ENCODE assay signal across 1 cellular context in the genomic region with DNA sequence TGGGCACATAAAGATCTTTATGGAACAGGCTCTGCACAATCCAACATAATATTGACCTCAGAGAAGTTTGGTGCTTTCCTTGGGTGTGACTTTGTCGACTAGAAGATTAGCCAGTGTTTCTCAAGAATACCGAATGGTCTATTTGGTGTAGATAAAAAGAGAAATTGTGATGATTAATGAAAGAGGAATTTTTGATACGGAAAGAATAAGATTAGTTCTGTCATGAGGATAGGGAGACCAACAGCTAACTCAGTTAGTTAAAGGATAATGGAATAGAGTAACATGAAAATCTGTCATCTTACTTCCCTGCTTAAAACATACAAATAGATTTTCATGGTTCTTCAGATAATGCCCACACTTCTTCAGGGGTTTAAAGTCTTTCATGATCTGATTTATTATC.
TF ChIP-seq lines count a peak whose summit lies in the region.

No MANE protein-coding gene starts in this region.

TF ChIP-seq in SK-N-SH, 30 proteins besides CTCF, POLR2A, EP300 and RAD21 (continued from another document):
- no peak for TF ChIP-seq EZH2phosphoT487 (IDR thresholded peaks at IDR 0.05; ENCODE audit: borderline replicate concordance, low read depth)
- no peak for TF ChIP-seq GATA2 (CRISPR knock-in tag; IDR thresholded peaks at IDR 0.05)
- no peak for TF ChIP-seq SMC3 (IDR thresholded peaks at IDR 0.05; ENCODE audit: low read depth, low read length)
- TF ChIP-seq RXRA (IDR thresholded peaks at IDR 0.05; ENCODE audit: borderline replicate concordance, low read depth) = no peak
- TF ChIP-seq NFIC (IDR thresholded peaks at IDR 0.05; ENCODE audit: borderline replicate concordance) = no peak
- no peak for TF ChIP-seq ZBTB33 (IDR thresholded peaks at IDR 0.05; ENCODE audit: borderline replicate concordance, low read depth)
- no peak for TF ChIP-seq TCF12 (IDR thresholded peaks at IDR 0.05)
